30 cellular contexts compared by ENCODE assay signal in the genomic region with DNA sequence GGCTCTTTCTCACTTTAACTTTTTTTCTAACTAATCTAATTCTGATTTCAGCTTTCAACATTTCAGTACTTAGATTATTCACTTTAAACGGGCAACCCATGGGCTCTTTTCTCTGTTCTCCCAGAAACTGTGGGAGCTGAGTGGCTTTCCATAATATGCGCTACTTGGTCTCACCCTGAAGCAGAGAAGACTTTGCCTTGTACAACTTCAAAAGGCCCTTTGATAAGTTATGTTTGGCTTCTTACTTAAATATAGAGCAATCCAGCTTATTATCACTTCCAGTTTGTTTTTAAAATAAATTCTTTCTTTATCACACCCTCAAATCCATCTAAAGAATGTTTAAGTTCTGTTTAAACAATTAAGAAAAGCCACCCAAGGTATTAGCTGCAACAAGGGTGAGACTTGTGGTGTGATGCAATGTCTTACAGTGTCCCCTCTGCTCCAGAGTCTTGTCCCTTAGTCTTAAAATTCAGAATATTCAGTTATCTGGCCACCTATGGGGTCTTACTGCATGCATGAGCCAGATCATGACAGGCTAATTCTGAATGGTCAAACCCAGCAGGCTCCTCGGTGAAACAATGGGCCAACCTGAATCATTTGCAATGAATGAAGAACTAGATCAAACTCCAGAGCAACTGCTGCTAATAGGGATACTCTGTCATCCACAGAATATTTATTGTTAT. TPM values are rescaled to one million over a fixed set of nuclear protein-coding genes. Genes with fewer than 3 reads are reported as not detected.
DNase-seq lines count a peak whose midpoint lies in the region; ATAC-seq, FAIRE-seq and TF ChIP-seq lines count a peak whose summit lies in the region.
"Had no signal": no experiment of that assay in that cellular context is flagged by ENCODE, and none has a peak within 500 bp of the region (broad histone marks: within the 10 kb centered on the region; RNA-seq: fewer than 3 reads in every experiment).

No MANE protein-coding gene starts in this region.

- in situ Hi-C loops in IMR-90 (cut with MboI; ENCODE audit: low sequenced_read_pairs) = no loop called here
- in situ Hi-C loops in HAP-1 (cut with MboI; ENCODE audit: low sequenced_read_pairs) = loop anchor here (25.0 kb wide), 1 partner anchor 101 kb away; no protein-coding TSS in a partner anchor

- peaks cover 9% of the 10 kb centered on the region for H3K4me1 ChIP-seq in IMR-90 (ENCODE audit: control insufficient read depth, insufficient read depth, low read length)
- H3K4me1 ChIP-seq in endothelial cell of umbilical vein (ENCODE audit: control insufficient read depth, extremely low read depth, insufficient read depth, low read length) = peaks cover 22% of the 10 kb centered on the region
- peaks cover 3% of the 10 kb centered on the region for H3K4me1 ChIP-seq in mesendoderm (ENCODE audit: control insufficient read depth, low read depth, low read length)
- H3K4me1 ChIP-seq in HAP-1 = no peaks in the 10 kb centered on the region
- H3K4me1 ChIP-seq: pancreas had no signal

- H3K27ac ChIP-seq in IMR-90 (ENCODE audit: insufficient read depth, low read length) = no peak overlapping the region
- H3K27ac ChIP-seq in endothelial cell of umbilical vein (ENCODE audit: insufficient read depth, low read depth, low read length) = peak overlapping the region; percentile 79
- H3K27ac ChIP-seq in mesendoderm (ENCODE audit: low read depth, low read length) = peak overlapping the region; percentile 54
- H3K27ac ChIP-seq: C4-2B, cardiac muscle cell, KMS-11, pancreas, stomach, tibial artery had no signal

- POLR2A ChIA-PET in IMR-90 (lab: Charles Lee; ENCODE audit: unreplicated experiment) = no interaction called here
- POLR2A ChIA-PET in endothelial cell of umbilical vein (lab: Charles Lee) = no interaction called here

- H4K20me1 ChIP-seq in IMR-90 (ENCODE audit: insufficient read depth, low read length) = no peaks in the 10 kb centered on the region
- no peaks in the 10 kb centered on the region for H4K20me1 ChIP-seq in endothelial cell of umbilical vein (replicated peaks; ENCODE audit: control insufficient read depth, extremely low read depth, insufficient read depth, low read length)

- peaks cover 33% of the 10 kb centered on the region for H3K4me1 Mint-ChIP-seq in CD14-positive monocyte

- H2BK5ac ChIP-seq in IMR-90 (ENCODE audit: low read depth, low read length, poor library complexity, severe bottlenecking) (no peak overlapping the region), mesendoderm (ENCODE audit: low read length) (no peak overlapping the region)

- H2AK5ac ChIP-seq in IMR-90 (ENCODE audit: low read depth, low read length) = no peak overlapping the region
- no peak overlapping the region for H2AK5ac ChIP-seq in mesendoderm (ENCODE audit: low read length)

- no peak overlapping the region for H3K4ac ChIP-seq in IMR-90 (ENCODE audit: low read depth, low read length)
- H3K4ac ChIP-seq in mesendoderm (ENCODE audit: low read depth, low read length) = no peak overlapping the region

- H3K9ac ChIP-seq in IMR-90 (ENCODE audit: low read depth, low read length) (no peak overlapping the region), endothelial cell of umbilical vein (replicated peaks; ENCODE audit: extremely low read depth, insufficient read depth, low read length) (peak overlapping the region; percentile 28), mesendoderm (ENCODE audit: low read length) (no peak overlapping the region)
- H3K9ac ChIP-seq: KMS-11 had no signal

- peak overlapping the region in 5 of 7 donors; percentile 60 to 78 (median 74) for H3K27ac Mint-ChIP-seq in CD14-positive monocyte
- H3K27ac Mint-ChIP-seq: activated CD8-positive, alpha-beta memory T cell treated with anti-CD3 and anti-CD28 coated beads, Interleukin-2, amount 10 ng/mL, durations not matched to agents 7 days and 5 days; activated naive CD4-positive, alpha-beta T cell treated with anti-CD3 and anti-CD28 coated beads, Interleukin-2, amount 10 ng/mL, durations not matched to agents 7 days and 5 days; dendritic cell treated with granulocyte-macrophage colony-stimulating factor and Interleukin-4, amounts not matched to agents 40 ng/mL and 50 ng/mL, for 4 days; T-helper 1 cell treated with Interleukin-12 subunit alpha and Interleukin-12 subunit beta and Interleukin-4 antibody, amounts not matched to agents 30 μg/mL and 1 μg/mL, for 36 hours had no signal

- no peaks in the 10 kb centered on the region for H3K36me3 Mint-ChIP-seq in CD14-positive monocyte

- dilution Hi-C loops in IMR-90 (cut with HindIII; ENCODE audit: low sequenced_read_pairs, unreplicated experiment) = no loop called here
- dilution Hi-C loops in endothelial cell of umbilical vein (cut with MboI; ENCODE audit: extremely low pct_ligation_motif_present, low sequenced_read_pairs) = no loop called here

- intact Hi-C loops in CD14-positive monocyte (cut with micrococcal nuclease) (loop anchor here in 1 of 2 donors (5.0 kb wide), 1 partner anchor 96 kb away; no protein-coding TSS in a partner anchor), IMR-90 (cut with micrococcal nuclease) (no loop called here), endothelial cell of umbilical vein (cut with micrococcal nuclease) (no loop called here)

- DNase-seq in CD14-positive monocyte (ENCODE audit: low spot score) (no peak), IMR-90 (peak; percentile 7), endothelial cell of umbilical vein (ENCODE audit: low read depth, low spot score) (no peak), mesendoderm (peak; percentile 83), HAP-1 (ENCODE audit: low spot score in 2 of 2) (no peak)
- no peak for DNase-seq in activated naive CD4-positive, alpha-beta T cell treated with Interleukin-2 at 50 U/mL for 16 hours
- DNase-seq in stimulated activated CD4-positive, alpha-beta T cell treated with anti-CD3 and anti-CD28 coated beads, Interleukin-1b, Interleukin-23, amount 100 ng/mL, for 48 hours = no peak
- no peak for DNase-seq in activated CD8-positive, alpha-beta memory T cell treated with anti-CD3 and anti-CD28 coated beads for 24 hours
- DNase-seq: activated CD4-positive, alpha-beta T cell treated with anti-CD3 and anti-CD28 coated beads for 48 hours; activated CD8-positive, alpha-beta memory T cell treated with anti-CD3 and anti-CD28 coated beads, Interleukin-2, amount 10 ng/mL, durations not matched to agents 7 days and 5 days; activated naive CD4-positive, alpha-beta T cell treated with anti-CD3 and anti-CD28 coated beads, Interleukin-2, amount 10 ng/mL, durations not matched to agents 7 days and 5 days; amygdala; head of caudate nucleus; left colon; NCI-H187; NCI-H526 treated with DMSO at 0.1 percent for 48 hours; right cardiac atrium; stomach had no signal

- H3K36me3 ChIP-seq in IMR-90 (ENCODE audit: control insufficient read depth, insufficient read depth, low read length) = no peaks in the 10 kb centered on the region
- no peaks in the 10 kb centered on the region for H3K36me3 ChIP-seq in endothelial cell of umbilical vein (ENCODE audit: control insufficient read depth in 2 of 2, extremely low read depth in 1 of 2, insufficient read depth in 2 of 2, low read length in 2 of 2)
- no peaks in the 10 kb centered on the region for H3K36me3 ChIP-seq in mesendoderm (ENCODE audit: control insufficient read depth, insufficient read depth, low read length)
- H3K36me3 ChIP-seq in HAP-1 (replicated peaks) = no peaks in the 10 kb centered on the region
- H3K36me3 ChIP-seq: cardiac muscle cell, pancreas, stomach, tibial artery had no signal

- 33% methylated on average over 1 of the region's 3 CpGs; no CpG with 5 or more reads in 1 of the 2 experiments for WGBS in IMR-90 (ENCODE audit: extremely low coverage in 2 of 2, insufficient read length in 1 of 2), 2 experiments
- no CpG with 5 or more reads among the region's 3 CpGs for WGBS in mesendoderm (ENCODE audit: extremely low coverage, insufficient coverage, low lambda C conversion rate)

- no peak for TF ChIP-seq POLR2A in IMR-90 (IDR thresholded peaks at IDR 0.05; ENCODE audit: low read depth, low read length)
- TF ChIP-seq POLR2A in endothelial cell of umbilical vein (IDR thresholded peaks at IDR 0.05; ENCODE audit: low read depth, low read length) = no peak

- no peaks in the 10 kb centered on the region for H3K79me1 ChIP-seq in IMR-90 (ENCODE audit: low read depth in 1 of 2, low read length in 2 of 2)
- no peaks in the 10 kb centered on the region for H3K79me1 ChIP-seq in mesendoderm (ENCODE audit: low read length)

- H3K9me1 ChIP-seq in IMR-90 (ENCODE audit: insufficient read depth, low read length) = no peaks in the 10 kb centered on the region
- H3K9me1 ChIP-seq in endothelial cell of umbilical vein (replicated peaks; ENCODE audit: control insufficient read depth, extremely low read depth, insufficient read depth, low read length) = no peaks in the 10 kb centered on the region

- H3K18ac ChIP-seq in IMR-90 (ENCODE audit: low read depth, low read length) (no peak overlapping the region), mesendoderm (ENCODE audit: low read length) (no peak overlapping the region)

- no peak overlapping the region for H3K56ac ChIP-seq in IMR-90 (ENCODE audit: extremely low read depth, insufficient read depth, low read length)
- H3K56ac ChIP-seq in mesendoderm (ENCODE audit: low read length) = no peak overlapping the region

- H3K9me3 Mint-ChIP-seq in CD14-positive monocyte = peaks cover 0 to 6% (median 3%) of the 10 kb centered on the region in 7 donors

- no TSS peak for BruUV-seq in IMR-90 (replicated peaks; lab: Mats Ljungman, UMichigan)
- no TSS peak for BruUV-seq in endothelial cell of umbilical vein (replicated peaks; lab: Mats Ljungman, UMichigan)

- H3K23ac ChIP-seq in IMR-90 (ENCODE audit: low read depth, low read length) (no peak overlapping the region), mesendoderm (ENCODE audit: low read length) (no peak overlapping the region)

- H2BK15ac ChIP-seq in IMR-90 (ENCODE audit: low read depth, low read length) = no peak overlapping the region
- H2BK15ac ChIP-seq in mesendoderm (replicated peaks; ENCODE audit: low read depth) = no peak overlapping the region

- no peak overlapping the region for H2AK9ac ChIP-seq in IMR-90 (replicated peaks; ENCODE audit: low read depth, low read length, poor library complexity)

- no peak overlapping the region for H3K4me3 ChIP-seq in IMR-90 (ENCODE audit: insufficient read depth, low read depth, low read length)
- H3K4me3 ChIP-seq in endothelial cell of umbilical vein (replicated peaks in 1 of 3; ENCODE audit: insufficient read depth in 1 of 3, low read depth in 1 of 3, low read length in 3 of 3) = no peak overlapping the region
- H3K4me3 ChIP-seq in mesendoderm (ENCODE audit: low read length) = no peak overlapping the region
- no peak overlapping the region for H3K4me3 ChIP-seq in HAP-1
- H3K4me3 ChIP-seq: cardiac muscle cell, pancreas, SK-N-MC, stomach, tibial artery had no signal

- H2BK20ac ChIP-seq in IMR-90 (ENCODE audit: low read depth, low read length) = 0 out of 2 replicates have a peak overlapping the region, but pooled peaks have one; percentile 28

- H2AFZ ChIP-seq in IMR-90 (replicated peaks; ENCODE audit: low read length, poor library complexity) (no peak overlapping the region), endothelial cell of umbilical vein (ENCODE audit: low read depth, low read length) (peak overlapping the region; percentile 77)

- H4K5ac ChIP-seq in IMR-90 (ENCODE audit: low read depth, low read length) = no peak overlapping the region
- no peak overlapping the region for H4K5ac ChIP-seq in mesendoderm (ENCODE audit: low read length)

- no peak overlapping the region for H4K8ac ChIP-seq in IMR-90 (ENCODE audit: low read depth in 2 of 2, low read length in 2 of 2)
- H4K8ac ChIP-seq in mesendoderm (ENCODE audit: low read depth, low read length) = no peak overlapping the region

- peak overlapping the region in 1 of 2 donors; percentile 15 for H3K4me3 Mint-ChIP-seq in CD14-positive monocyte
- H3K4me3 Mint-ChIP-seq: activated CD8-positive, alpha-beta memory T cell treated with anti-CD3 and anti-CD28 coated beads, Interleukin-2, amount 10 ng/mL, durations not matched to agents 7 days and 5 days; activated naive CD4-positive, alpha-beta T cell treated with anti-CD3 and anti-CD28 coated beads, Interleukin-2, amount 10 ng/mL, durations not matched to agents 7 days and 5 days; dendritic cell treated with granulocyte-macrophage colony-stimulating factor and Interleukin-4, amounts not matched to agents 40 ng/mL and 50 ng/mL, for 4 days; natural killer cell treated with Interleukin-12 subunit alpha and Interleukin-12 subunit beta and Interleukin-15 and Interleukin-18, amount 100 ng/mL, for 72 hours; T-helper 1 cell treated with Interleukin-12 subunit alpha and Interleukin-12 subunit beta and Interleukin-4 antibody, amounts not matched to agents 30 μg/mL and 1 μg/mL, for 36 hours had no signal

- H2BK120ac ChIP-seq in IMR-90 (ENCODE audit: low read depth, low read length) (peak overlapping the region; percentile 32; the same call in 1 of the 2 replicates), mesendoderm (ENCODE audit: low read depth, low read length) (no peak overlapping the region)

- TF ChIP-seq RAD21 in IMR-90 (IDR thresholded peaks at IDR 0.05; ENCODE audit: low read length) = no peak

- H4K91ac ChIP-seq in IMR-90 (ENCODE audit: insufficient read depth, low read depth, low read length) = no peak overlapping the region

- H3K79me2 ChIP-seq in endothelial cell of umbilical vein (ENCODE audit: control insufficient read depth, insufficient read depth, low read length) = no peaks in the 10 kb centered on the region
- no peaks in the 10 kb centered on the region for H3K79me2 ChIP-seq in mesendoderm (ENCODE audit: control insufficient read depth, insufficient read depth, low read length)

- CTCF ChIA-PET in IMR-90 (lab: Yijun Ruan, JAX) = interaction anchor here (1.7 kb wide), 1 partner anchor 167 kb away, joined by 5 read pairs; no protein-coding TSS in a partner anchor
- CTCF ChIA-PET in endothelial cell of umbilical vein (lab: Charles Lee) = interaction anchor here (1.5 to 2.9 kb wide), 2 partner anchors 18 to 106 kb away, joined by 3 to 7 read pairs; no protein-coding TSS in a partner anchor

- peak; percentile 60 for FAIRE-seq in endothelial cell of umbilical vein (lab: Jason Lieb, UNC)
- FAIRE-seq: GM12891, pancreas had no signal

- peaks cover 0 to 2% (median 2%) of the 10 kb centered on the region in 3 donors for H3K27me3 Mint-ChIP-seq in CD14-positive monocyte (ENCODE audit: low read depth in 3 of 3)
- H3K27me3 Mint-ChIP-seq: activated CD8-positive, alpha-beta memory T cell treated with anti-CD3 and anti-CD28 coated beads, Interleukin-2, amount 10 ng/mL, durations not matched to agents 7 days and 5 days; activated naive CD4-positive, alpha-beta T cell treated with anti-CD3 and anti-CD28 coated beads, Interleukin-2, amount 10 ng/mL, durations not matched to agents 7 days and 5 days; dendritic cell treated with granulocyte-macrophage colony-stimulating factor and Interleukin-4, amounts not matched to agents 40 ng/mL and 50 ng/mL, for 4 days had no signal

- TF ChIP-seq CTCF in CD14-positive monocyte (IDR thresholded peaks at IDR 0.05) (no peak), IMR-90 (conservative IDR thresholded peaks at IDR 0.05; ENCODE audit: low read depth, low read length) (no peak), endothelial cell of umbilical vein (IDR thresholded peaks at IDR 0.05; ENCODE audit: extremely low read depth in 1 of 2, insufficient read depth in 1 of 2, low read depth in 1 of 2, low read length in 2 of 2) (no peak)

- H3K14ac ChIP-seq in IMR-90 (replicated peaks; ENCODE audit: low read depth, low read length) = no peak overlapping the region

- H3K27me3 ChIP-seq in IMR-90 (ENCODE audit: control insufficient read depth, insufficient read depth, low read length) = no peaks in the 10 kb centered on the region
- H3K27me3 ChIP-seq in endothelial cell of umbilical vein (ENCODE audit: control insufficient read depth in 2 of 2, insufficient read depth in 2 of 2, low read length in 2 of 2) = no peaks in the 10 kb centered on the region
- H3K27me3 ChIP-seq in mesendoderm (ENCODE audit: insufficient read depth, low read length, poor library complexity) = no peaks in the 10 kb centered on the region
- no peaks in the 10 kb centered on the region for H3K27me3 ChIP-seq in HAP-1 (ENCODE audit: low read depth)
- H3K27me3 ChIP-seq: cardiac muscle cell, pancreas, stomach, tibial artery had no signal

- H3K9me3 ChIP-seq in IMR-90 (ENCODE audit: control insufficient read depth, insufficient read depth, low read length) (peaks cover 5% of the 10 kb centered on the region), endothelial cell of umbilical vein (replicated peaks; ENCODE audit: control insufficient read depth, insufficient read depth, low read length) (peaks cover 6% of the 10 kb centered on the region), HAP-1 (no peaks in the 10 kb centered on the region)
- H3K9me3 ChIP-seq: pancreas, tibial artery had no signal

- H3K4me2 ChIP-seq in IMR-90 (ENCODE audit: low read depth, low read length) (peak overlapping the region; percentile 7; the same call in 1 of the 2 replicates), endothelial cell of umbilical vein (ENCODE audit: insufficient read depth, low read length) (peak overlapping the region; percentile 86), mesendoderm (ENCODE audit: low read length) (no peak overlapping the region)
- H3K4me2 ChIP-seq: KMS-11 had no signal

- ATAC-seq in IMR-90 (ENCODE audit: low read depth) = no peak
- ATAC-seq: activated CD8-positive, alpha-beta memory T cell treated with anti-CD3 and anti-CD28 coated beads, Interleukin-2, amount 10 ng/mL, durations not matched to agents 7 days and 5 days; left colon had no signal

RNA-seq across cellular contexts. Expression of gene GCG, which starts 38.8 kb away (rescaled TPM):
- polyA plus RNA-seq in CD14-positive monocyte = not detected
- total RNA-seq in IMR-90 (2012; rRNA removed) = not detected in 2 replicates
- not detected in 2 replicates for polyA plus RNA-seq in IMR-90 (2012; rRNA removed)
- not detected in 2 replicates for polyA plus RNA-seq in IMR-90 (2012; cell fraction: cytosol; rRNA removed)
- polyA plus RNA-seq in IMR-90 (2012; cell fraction: nucleus; rRNA removed; ENCODE audit: low replicate concordance) = not detected in 2 replicates
- total RNA-seq in endothelial cell of umbilical vein = not detected in 2 replicates
- polyA plus RNA-seq in endothelial cell of umbilical vein = not detected in 2 replicates
- polyA plus RNA-seq in endothelial cell of umbilical vein (2011; cell fraction: cytosol; rRNA removed) = not detected in 2 replicates
- not detected in 2 replicates for polyA plus RNA-seq in endothelial cell of umbilical vein (2011; cell fraction: nucleus; rRNA removed)
- not detected in 2 replicates for polyA plus RNA-seq in endothelial cell of umbilical vein (2012)
- not detected in 2 replicates for polyA minus RNA-seq in endothelial cell of umbilical vein
- polyA minus RNA-seq in endothelial cell of umbilical vein (2011; cell fraction: cytosol; rRNA and poly(A)+ RNA removed) = not detected
- not detected in 2 replicates for polyA minus RNA-seq in endothelial cell of umbilical vein (2011; cell fraction: nucleus; rRNA and poly(A)+ RNA removed)
- polyA plus RNA-seq in mesendoderm (2013, experiment 1 of 2) = not detected
- polyA plus RNA-seq in mesendoderm (2013, experiment 2 of 2) = not detected
- total RNA-seq: activated CD8-positive, alpha-beta memory T cell treated with anti-CD3 and anti-CD28 coated beads, Interleukin-2, amount 10 ng/mL, durations not matched to agents 7 days and 5 days; cardiac muscle cell; Daoy; HT-29; natural killer cell treated with Interleukin-12 subunit alpha and Interleukin-12 subunit beta and Interleukin-15 and Interleukin-18, amount 100 ng/mL, for 72 hours; right cardiac atrium had no signal
- polyA plus RNA-seq: cardiac muscle cell, right cardiac atrium had no signal

RNA-seq across cellular contexts. Expression of gene DPP4, which starts 39.2 kb away (rescaled TPM):
- polyA plus RNA-seq in CD14-positive monocyte (under 1 TPM in 1 of 2 donors, not detected in 1; 0.46 TPM), IMR-90 (2012; rRNA removed) (9.8 and 13.2 TPM in 2 replicates), endothelial cell of umbilical vein (0.53 and 0.84 TPM in 2 replicates)
- total RNA-seq in IMR-90 (2012; rRNA removed) (19.0 and 24.2 TPM in 2 replicates), endothelial cell of umbilical vein (3.0 and 6.2 TPM in 2 replicates)
- 3.2 and 3.9 TPM in 2 replicates for polyA plus RNA-seq in IMR-90 (2012; cell fraction: cytosol; rRNA removed)
- 2.3 and 20.0 TPM in 2 replicates for polyA plus RNA-seq in IMR-90 (2012; cell fraction: nucleus; rRNA removed; ENCODE audit: low replicate concordance)
- 1.1 and 1.4 TPM in 2 replicates for polyA plus RNA-seq in endothelial cell of umbilical vein (2011; cell fraction: cytosol; rRNA removed)
- 1.9 and 2.4 TPM in 2 replicates for polyA plus RNA-seq in endothelial cell of umbilical vein (2011; cell fraction: nucleus; rRNA removed)
- 1.5 and 4.4 TPM in 2 replicates for polyA plus RNA-seq in endothelial cell of umbilical vein (2012)
- 1.5 and 1.8 TPM in 2 replicates for polyA minus RNA-seq in endothelial cell of umbilical vein
- polyA minus RNA-seq in endothelial cell of umbilical vein (2011; cell fraction: cytosol; rRNA and poly(A)+ RNA removed) = not detected
- 1.0 and 1.9 TPM in 2 replicates for polyA minus RNA-seq in endothelial cell of umbilical vein (2011; cell fraction: nucleus; rRNA and poly(A)+ RNA removed)
- 0.49 TPM for polyA plus RNA-seq in mesendoderm (2013, experiment 1 of 2)
- 0.57 TPM for polyA plus RNA-seq in mesendoderm (2013, experiment 2 of 2)
- total RNA-seq: cardiac muscle cell had no signal

Comparison
In these comparisons a context has a peak if more than half of its experiments do, and no peak if none do; other contexts are left out.
1. DNase-seq: peak in IMR-90 (single experiment) and mesendoderm (single experiment); none in CD14-positive monocyte (single experiment), endothelial cell of umbilical vein (single experiment), HAP-1 (0 of 2), activated naive CD4-positive, alpha-beta T cell treated with Interleukin-2 at 50 U/mL for 16 hours (single experiment), stimulated activated CD4-positive, alpha-beta T cell treated with anti-CD3 and anti-CD28 coated beads, Interleukin-1b, Interleukin-23, amount 100 ng/mL, for 48 hours (single experiment) and activated CD8-positive, alpha-beta memory T cell treated with anti-CD3 and anti-CD28 coated beads for 24 hours (single experiment).